16 cellular contexts compared by ENCODE assay signal in the genomic region with DNA sequence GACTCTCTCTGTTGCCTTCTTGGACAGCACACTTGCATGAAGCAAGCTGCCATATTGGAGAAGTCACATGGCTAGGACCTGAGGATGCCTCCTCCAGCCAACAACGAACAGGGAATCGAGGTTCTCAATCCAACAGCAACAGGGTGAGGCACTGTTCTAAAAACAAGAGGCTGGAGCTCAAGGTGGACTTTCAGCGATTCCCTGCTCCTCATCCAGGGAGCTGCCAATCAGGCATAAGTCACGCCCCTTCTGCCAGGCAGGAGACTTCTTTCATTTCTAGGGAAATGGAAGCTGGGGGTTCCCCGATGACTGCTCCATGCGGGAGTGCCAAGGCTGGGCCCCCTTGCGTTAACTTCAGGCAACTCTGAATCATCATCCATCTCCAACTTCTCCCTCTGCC. TPM values are rescaled to one million over a fixed set of nuclear protein-coding genes. Genes with fewer than 3 reads are reported as not detected.
DNase-seq lines count a peak whose midpoint lies in the region; ATAC-seq, FAIRE-seq and TF ChIP-seq lines count a peak whose summit lies in the region.
"Had no signal": no experiment of that assay in that cellular context is flagged by ENCODE, and none has a peak within 500 bp of the region (broad histone marks: within the 10 kb centered on the region; RNA-seq: fewer than 3 reads in every experiment).

No MANE protein-coding gene starts in this region.

- H3K9ac ChIP-seq in keratinocyte (ENCODE audit: control insufficient read depth, extremely low read depth, insufficient read depth, low read length), result no peak overlapping the region
- H3K9ac ChIP-seq: SK-N-SH had no signal

- no peaks in the 10 kb centered on the region for H3K79me2 ChIP-seq in keratinocyte (ENCODE audit: control insufficient read depth, insufficient read depth, low read length)

- no peak for FAIRE-seq in keratinocyte (lab: Jason Lieb, UNC)
- FAIRE-seq: bronchial epithelial cell had no signal

- no peak overlapping the region for H3K4me2 ChIP-seq in keratinocyte (ENCODE audit: control insufficient read depth, extremely low read depth, insufficient read depth, low read depth, low read length)
- H3K4me2 ChIP-seq: SK-N-SH had no signal

- H3K9me3 ChIP-seq in keratinocyte (ENCODE audit: control insufficient read depth, low read depth, low read length), result no peaks in the 10 kb centered on the region
- no peaks in the 10 kb centered on the region for H3K9me3 ChIP-seq in spleen
- H3K9me3 ChIP-seq in thyroid gland, result no peaks in the 10 kb centered on the region
- H3K9me3 ChIP-seq: SK-N-SH had no signal

- no peaks in the 10 kb centered on the region for H3K9me1 ChIP-seq in keratinocyte (ENCODE audit: control insufficient read depth, extremely low read depth, insufficient read depth, low read length)

- no peaks in the 10 kb centered on the region for H3K27me3 ChIP-seq in keratinocyte (ENCODE audit: control insufficient read depth, extremely low read depth, insufficient read depth, low read length)
- H3K27me3 ChIP-seq in spleen (replicated peaks in 1 of 7), result no peaks in the 10 kb centered on the region
- H3K27me3 ChIP-seq in thyroid gland, result no peaks in the 10 kb centered on the region

- peak overlapping the region; percentile 29 for H2AFZ ChIP-seq in keratinocyte (ENCODE audit: control insufficient read depth, low read length)

- no peaks in the 10 kb centered on the region for H4K20me1 ChIP-seq in keratinocyte (ENCODE audit: control insufficient read depth, extremely low read depth, insufficient read depth, low read length)

- peaks cover 30% of the 10 kb centered on the region for H3K4me1 ChIP-seq in keratinocyte (ENCODE audit: control insufficient read depth, extremely low read depth, insufficient read depth, low read length)
- peaks cover 33 to 89% (median 52%) of the 10 kb centered on the region in 6 donors for H3K4me1 ChIP-seq in spleen
- H3K4me1 ChIP-seq in thyroid gland, result peaks cover 0 to 13% of the 10 kb centered on the region in 2 donors

- 85 to 89% (median 87%) methylated on average over 7 of the region's 7 CpGs for WGBS in spleen, 5 donors
- WGBS in thyroid gland, 2 donors, result 91 to 96% methylated on average over 7 of the region's 7 CpGs

- ATAC-seq in GM18858 (IDR thresholded peaks at IDR 0.05; ENCODE audit: unreplicated experiment), result no peak
- ATAC-seq: natural killer cell treated with Interleukin-12 subunit alpha and Interleukin-12 subunit beta and Interleukin-15 and Interleukin-18, amount 100 ng/mL, for 72 hours had no signal

- H3K4me3 ChIP-seq in keratinocyte (ENCODE audit: control insufficient read depth in 2 of 3, extremely low read depth in 1 of 3, insufficient read depth in 2 of 3, low read depth in 1 of 3, low read length in 3 of 3) (no peak overlapping the region), spleen (peak overlapping the region in 1 of 8 donors; percentile 19), thyroid gland (replicated peaks in 1 of 3) (no peak overlapping the region)

- H3K27ac ChIP-seq in keratinocyte (ENCODE audit: control insufficient read depth, insufficient read depth, low read length), result no peak overlapping the region
- H3K27ac ChIP-seq in spleen, result peak overlapping the region; percentile 74 to 95 (median 90)
- H3K27ac ChIP-seq in thyroid gland, result peak overlapping the region in 1 of 3 donors; percentile 38

- dilution Hi-C loops in keratinocyte (cut with MboI; ENCODE audit: extremely low pct_ligation_motif_present, low sequenced_read_pairs), result no loop called here

- TF ChIP-seq CTCF in keratinocyte (optimal IDR thresholded peaks at IDR 0.05 in 1 of 3, IDR thresholded peaks at IDR 0.05 in 1 of 3, conservative IDR thresholded peaks at IDR 0.05 in 1 of 3; ENCODE audit: extremely low read depth in 1 of 3, insufficient read depth in 2 of 3, low read length in 3 of 3) (peak in 2 of 3 experiments; percentile 20 to 31), spleen (IDR thresholded peaks at IDR 0.05 in 8 of 11, conservative IDR thresholded peaks at IDR 0.05 in 3 of 11) (no peak), thyroid gland (IDR thresholded peaks at IDR 0.05) (no peak)

- DNase-seq in CD1c-positive myeloid dendritic cell (ENCODE audit: extremely low spot score) (peak; percentile 79), NCI-H226 (peak; percentile 18), keratinocyte (ENCODE audit: low read depth, low spot score) (no peak), spleen (no peak), thyroid gland (no peak), NCI-H2171 treated with DMSO at 0.1 percent for 48 hours (lab: John Stamatoyannopoulos, UW) (no peak)
- DNase-seq: activated CD4-positive, alpha-beta T cell treated with anti-CD3 and anti-CD28 coated beads, Interleukin-2, amount 10 ng/mL, durations not matched to agents 7 days and 5 days; activated naive CD8-positive, alpha-beta T cell treated with anti-CD3 and anti-CD28 coated beads, Interleukin-2, amount 10 ng/mL, durations not matched to agents 7 days and 5 days; activated T-cell treated with anti-CD3 and anti-CD28 coated beads, Interleukin-2, amount 50 U/mL, for 24 hours; effector CD4-positive, alpha-beta T cell; NCI-H2081 treated with DMSO at 0.1 percent for 48 hours; NCI-H524 treated with DMSO at 0.1 percent for 48 hours had no signal

- H3K36me3 ChIP-seq in keratinocyte (ENCODE audit: control insufficient read depth in 2 of 2, extremely low read depth in 1 of 2, insufficient read depth in 2 of 2, low read length in 2 of 2) (no peaks in the 10 kb centered on the region), spleen (peaks cover 0 to 12% (median 5%) of the 10 kb centered on the region in 6 donors), thyroid gland (no peaks in the 10 kb centered on the region)

- intact Hi-C loops in spleen (cut with DNase I; ENCODE audit: low total_unique reads) (no loop called here), thyroid gland (cut with DNase I) (no loop called here)

- TF ChIP-seq POLR2A in spleen (IDR thresholded peaks at IDR 0.05), result no peak
- no peak for TF ChIP-seq POLR2A in thyroid gland (IDR thresholded peaks at IDR 0.05)

RNA-seq across cellular contexts. Expression of gene IFNAR1, which starts 22.7 kb away (rescaled TPM):
- polyA plus RNA-seq in keratinocyte, result 7.9 to 18.8 TPM (median 12.6 TPM) in 3 replicates
- polyA plus RNA-seq in keratinocyte (2011; ENCODE audit: low read depth), result 14.0 TPM
- polyA plus RNA-seq in keratinocyte (2011; cell fraction: cytosol; rRNA removed), result 8.4 and 14.1 TPM in 2 replicates
- polyA plus RNA-seq in keratinocyte (2011; cell fraction: nucleus; rRNA removed), result 10.0 and 13.0 TPM in 2 replicates
- 17.4 and 24.1 TPM in 2 replicates for polyA plus RNA-seq in keratinocyte (2012; ENCODE audit: low replicate concordance)
- 6.7 to 18.2 TPM (median 15.2 TPM) in 3 replicates for polyA minus RNA-seq in keratinocyte
- polyA minus RNA-seq in keratinocyte (2011; cell fraction: cytosol; rRNA and poly(A)+ RNA removed), result 26.3 TPM
- polyA minus RNA-seq in keratinocyte (2011; cell fraction: nucleus; rRNA and poly(A)+ RNA removed), result 12.3 and 22.5 TPM in 2 replicates
- total RNA-seq in spleen, result 10 to 100 TPM; 53.2 to 86.1 (median 75.6) TPM
- polyA plus RNA-seq in spleen, result 10 to 100 TPM in 2 of 3 donors, 1 to 10 TPM in 1; 9.2 to 12.8 (median 10.1) TPM
- total RNA-seq in thyroid gland, result 10 to 100 TPM; 37.0 to 51.2 (median 42.4) TPM

RNA-seq across cellular contexts. Expression of gene IL10RB, which starts 35.9 kb away (rescaled TPM):
- polyA plus RNA-seq in keratinocyte (17.4 to 24.1 TPM (median 19.6 TPM) in 3 replicates), spleen (10 to 100 TPM; 25.4 to 29.6 (median 29.3) TPM)
- polyA plus RNA-seq in keratinocyte (2011; ENCODE audit: low read depth), result 15.1 TPM
- polyA plus RNA-seq in keratinocyte (2011; cell fraction: cytosol; rRNA removed), result 15.8 and 20.4 TPM in 2 replicates
- 19.2 and 21.4 TPM in 2 replicates for polyA plus RNA-seq in keratinocyte (2011; cell fraction: nucleus; rRNA removed)
- polyA plus RNA-seq in keratinocyte (2012; ENCODE audit: low replicate concordance), result 15.2 and 16.1 TPM in 2 replicates
- polyA minus RNA-seq in keratinocyte, result 21.8 to 28.2 TPM (median 24.0 TPM) in 3 replicates
- polyA minus RNA-seq in keratinocyte (2011; cell fraction: cytosol; rRNA and poly(A)+ RNA removed), result 21.7 TPM
- polyA minus RNA-seq in keratinocyte (2011; cell fraction: nucleus; rRNA and poly(A)+ RNA removed), result 10.0 and 14.2 TPM in 2 replicates
- total RNA-seq in spleen (10 to 100 TPM; 44.1 to 89.7 (median 60.7) TPM), thyroid gland (10 to 100 TPM; 20.5 to 53.1 (median 21.4) TPM)

Comparison
In these comparisons a context has a peak if more than half of its experiments do, and no peak if none do; other contexts are left out.
1. DNase-seq: peak in CD1c-positive myeloid dendritic cell (single experiment) and NCI-H226 (single experiment); none in keratinocyte (single experiment), spleen (single experiment), thyroid gland (0 of 2) and NCI-H2171 treated with DMSO at 0.1 percent for 48 hours (single experiment).
2. CTCF ChIP-seq: peak in keratinocyte (2 of 3); none in spleen (0 of 11) and thyroid gland (0 of 6).